In the genomic region with DNA sequence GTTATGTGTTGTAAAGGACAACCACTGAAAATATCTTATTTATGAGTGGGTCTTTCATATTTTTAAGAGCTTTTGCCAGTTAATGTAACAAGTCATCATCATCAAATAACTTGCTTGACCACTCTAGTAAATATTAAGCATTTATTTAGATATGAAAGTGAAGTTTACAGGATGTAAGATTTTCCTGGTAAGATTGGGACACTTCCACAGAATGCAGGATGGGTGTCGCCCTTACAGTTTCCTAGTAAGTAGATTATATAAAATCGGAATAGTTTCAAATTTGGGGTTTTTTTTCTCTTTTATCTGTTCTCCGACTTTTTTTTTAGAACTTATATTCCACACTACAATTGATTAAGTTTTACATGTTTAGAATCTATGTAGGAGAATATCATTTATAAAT, we compare ENCODE assay signal across 29 cellular contexts.
"Had no signal": no experiment of that assay in that cellular context is flagged by ENCODE, and none has a peak within 500 bp of the region (broad histone marks: within the 10 kb centered on the region; RNA-seq: fewer than 3 reads in every experiment).

No MANE protein-coding gene starts in this region.

- H3K27me3 Mint-ChIP-seq: activated CD4-positive, alpha-beta memory T cell treated with anti-CD3 and anti-CD28 coated beads for 36 hours; activated CD4-positive, alpha-beta T cell treated with anti-CD3 and anti-CD28 coated beads for 36 hours; activated CD4-positive, alpha-beta T cell treated with anti-CD3 and anti-CD28 coated beads, Interleukin-2, amount 10 ng/mL, durations not matched to agents 24 days and 14 days; activated naive CD8-positive, alpha-beta T cell; central memory CD8-positive, alpha-beta T cell had no signal

- H3K4me3 Mint-ChIP-seq: activated CD4-positive, alpha-beta memory T cell treated with anti-CD3 and anti-CD28 coated beads for 36 hours; activated CD4-positive, alpha-beta T cell treated with anti-CD3 and anti-CD28 coated beads for 36 hours; activated CD4-positive, alpha-beta T cell treated with anti-CD3 and anti-CD28 coated beads, Interleukin-2, amount 10 ng/mL, durations not matched to agents 24 days and 14 days; activated CD8-positive, alpha-beta memory T cell treated with anti-CD3 and anti-CD28 coated beads, Interleukin-2, amount 10 ng/mL, durations not matched to agents 7 days and 5 days; activated CD8-positive, alpha-beta T cell treated with anti-CD3 and anti-CD28 coated beads, Interleukin-2, amount 10 ng/mL, durations not matched to agents 7 days and 5 days; activated naive CD8-positive, alpha-beta T cell; activated T-helper 1 cell treated with anti-CD3 and anti-CD28 coated beads, Interleukin-12 subunit alpha, Interleukin-12 subunit beta, Interleukin-2, Interleukin-4 antibody, amounts not matched to agents 30 ng/mL and 10 ng/mL and 1 ng/mL, durations not matched to agents 14 hours and 24 hours and 36 hours; central memory CD8-positive, alpha-beta T cell; dendritic cell treated with granulocyte-macrophage colony-stimulating factor and Interleukin-4, amounts not matched to agents 40 ng/mL and 50 ng/mL, for 4 days; endodermal cell had no signal

- DNase-seq: activated CD4-positive, alpha-beta memory T cell treated with anti-CD3 and anti-CD28 coated beads for 36 hours; activated CD4-positive, alpha-beta T cell treated with anti-CD3 and anti-CD28 coated beads for 36 hours; activated CD4-positive, alpha-beta T cell treated with anti-CD3 and anti-CD28 coated beads, Interleukin-2, amount 10 ng/mL, durations not matched to agents 24 days and 14 days; activated CD4-positive, CD25-positive, alpha-beta regulatory T cell; activated CD4-positive, CD25-positive, alpha-beta regulatory T cell treated with anti-CD3 and anti-CD28 coated beads, Interleukin-2, amount 50 U/mL, for 72 hours; activated CD8-positive, alpha-beta memory T cell treated with anti-CD3 and anti-CD28 coated beads, Interleukin-2, amount 10 ng/mL, durations not matched to agents 7 days and 5 days; activated CD8-positive, alpha-beta memory T cell treated with anti-CD3 and anti-CD28 coated beads, Interleukin-2, amount 50 U/mL, for 4 hours; activated CD8-positive, alpha-beta T cell treated with anti-CD3 and anti-CD28 coated beads, Interleukin-2, amount 10 ng/mL, durations not matched to agents 7 days and 5 days; activated effector memory CD4-positive, alpha-beta T cell treated with anti-CD3 and anti-CD28 coated beads, Interleukin-2, amount 50 U/mL, for 16 hours; activated naive CD4-positive, alpha-beta T cell treated with anti-CD3 and anti-CD28 coated beads, Interleukin-2, amount 50 U/mL, for 16 hours; activated T-cell treated with anti-CD3 and anti-CD28 coated beads, Interleukin-2, amount 50 U/mL, for 1 hour; activated T-cell treated with anti-CD3 and anti-CD28 coated beads, Interleukin-2, amount 50 U/mL, for 48 hours; amniotic stem cell; anterior cingulate cortex; brain microvascular endothelial cell; dorsolateral prefrontal cortex; effector memory CD4-positive, alpha-beta T cell; endodermal cell; foreskin keratinocyte; gastrocnemius medialis; glutamatergic neuron; heart right ventricle had no signal

- ATAC-seq: activated CD4-positive, alpha-beta T cell treated with anti-CD3 and anti-CD28 coated beads for 36 hours; activated CD8-positive, alpha-beta memory T cell treated with anti-CD3 and anti-CD28 coated beads, Interleukin-2, amount 10 ng/mL, durations not matched to agents 7 days and 5 days; activated CD8-positive, alpha-beta T cell treated with anti-CD3 and anti-CD28 coated beads, Interleukin-2, amount 10 ng/mL, durations not matched to agents 7 days and 5 days; foreskin keratinocyte; gastrocnemius medialis; heart right ventricle had no signal

- FAIRE-seq: astrocyte, bronchial epithelial cell had no signal

- H3K9me3 Mint-ChIP-seq: activated CD4-positive, alpha-beta memory T cell treated with anti-CD3 and anti-CD28 coated beads for 36 hours; activated CD4-positive, alpha-beta T cell treated with anti-CD3 and anti-CD28 coated beads, Interleukin-2, amount 10 ng/mL, durations not matched to agents 24 days and 14 days; activated T-helper 1 cell treated with anti-CD3 and anti-CD28 coated beads, Interleukin-12 subunit alpha, Interleukin-12 subunit beta, Interleukin-2, Interleukin-4 antibody, amounts not matched to agents 30 ng/mL and 10 ng/mL and 1 ng/mL, durations not matched to agents 14 hours and 24 hours and 36 hours; activated T-helper 2 cell treated with anti-CD3 and anti-CD28 coated beads, Interferon-gamma antibody, Interleukin-2, Interleukin-4, amounts not matched to agents 10 μg/mL and 5 μg/mL and 100 μg/mL, durations not matched to agents 14 hours and 24 hours and 36 hours; central memory CD8-positive, alpha-beta T cell; endodermal cell had no signal

- H3K27ac Mint-ChIP-seq: activated CD4-positive, alpha-beta memory T cell treated with anti-CD3 and anti-CD28 coated beads for 36 hours; activated CD4-positive, alpha-beta T cell treated with anti-CD3 and anti-CD28 coated beads for 36 hours; activated CD4-positive, alpha-beta T cell treated with anti-CD3 and anti-CD28 coated beads, Interleukin-2, amount 10 ng/mL, durations not matched to agents 24 days and 14 days; activated CD8-positive, alpha-beta memory T cell treated with anti-CD3 and anti-CD28 coated beads, Interleukin-2, amount 10 ng/mL, durations not matched to agents 7 days and 5 days; activated CD8-positive, alpha-beta T cell treated with anti-CD3 and anti-CD28 coated beads, Interleukin-2, amount 10 ng/mL, durations not matched to agents 7 days and 5 days; activated naive CD8-positive, alpha-beta T cell; activated T-helper 1 cell treated with anti-CD3 and anti-CD28 coated beads, Interleukin-12 subunit alpha, Interleukin-12 subunit beta, Interleukin-2, Interleukin-4 antibody, amounts not matched to agents 30 ng/mL and 10 ng/mL and 1 ng/mL, durations not matched to agents 14 hours and 24 hours and 36 hours; activated T-helper 2 cell treated with anti-CD3 and anti-CD28 coated beads, Interferon-gamma antibody, Interleukin-2, Interleukin-4, amounts not matched to agents 10 μg/mL and 5 μg/mL and 100 μg/mL, durations not matched to agents 14 hours and 24 hours and 36 hours; dendritic cell treated with granulocyte-macrophage colony-stimulating factor and Interleukin-4, amounts not matched to agents 40 ng/mL and 50 ng/mL, for 4 days; endodermal cell had no signal

- H3K36me3 Mint-ChIP-seq: activated CD4-positive, alpha-beta memory T cell treated with anti-CD3 and anti-CD28 coated beads for 36 hours; activated CD8-positive, alpha-beta memory T cell treated with anti-CD3 and anti-CD28 coated beads, Interleukin-2, amount 10 ng/mL, durations not matched to agents 7 days and 5 days; activated naive CD8-positive, alpha-beta T cell had no signal
